3 cellular contexts compared by ENCODE assay signal in the genomic region with DNA sequence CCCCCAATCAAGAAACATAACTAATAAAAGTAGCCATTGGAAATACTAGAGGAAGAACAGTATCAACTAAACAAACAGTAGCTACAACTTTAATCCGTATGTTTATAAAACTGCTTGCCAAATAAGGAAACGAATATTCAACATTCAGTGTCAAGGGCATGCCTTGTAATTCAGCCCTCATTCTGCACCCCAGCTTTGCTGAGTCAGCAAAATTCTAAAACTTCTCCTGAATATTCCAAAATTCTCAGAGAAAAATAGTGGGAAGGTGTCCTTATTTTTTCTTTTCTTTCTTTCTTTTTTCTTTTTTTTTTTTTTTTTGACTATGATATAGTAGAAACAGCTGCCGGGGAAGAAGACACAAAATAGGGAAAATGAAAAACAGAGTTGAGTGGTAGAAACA.
TF ChIP-seq lines count a peak whose summit lies in the region.

No MANE protein-coding gene starts in this region.

TF ChIP-seq in HepG2, 621 proteins besides CTCF, POLR2A, EP300 and RAD21:
- TF ChIP-seq ZNF777 (CRISPR knock-in tag; IDR thresholded peaks at IDR 0.05) (no peak), MAFK (conservative IDR thresholded peaks at IDR 0.05 in 1 of 2, IDR thresholded peaks at IDR 0.05 in 1 of 2; ENCODE audit: low read length in 2 of 2) (peak; percentile 89 to 98), NFE2L1 (CRISPR knock-in tag; IDR thresholded peaks at IDR 0.05; ENCODE audit: borderline replicate concordance) (no peak), ASH2L (IDR thresholded peaks at IDR 0.05; ENCODE audit: insufficient read length, low read depth, low read length) (no peak), MAFF (IDR thresholded peaks at IDR 0.05; ENCODE audit: low read depth, low read length) (peak; percentile 97)

TF ChIP-seq in GM23338, 12 proteins besides CTCF, POLR2A, EP300 and RAD21 (continues in another document):
- TF ChIP-seq ZNF331 (CRISPR knock-in tag; IDR thresholded peaks at IDR 0.05; ENCODE audit: low read depth) (no peak), STAT1 (IDR thresholded peaks at IDR 0.05; ENCODE audit: unreplicated experiment) (no peak), EZH2phosphoT487 (IDR thresholded peaks at IDR 0.05; ENCODE audit: unreplicated experiment) (no peak), NANOG (IDR thresholded peaks at IDR 0.05; ENCODE audit: borderline replicate concordance) (no peak), POLR2AphosphoS5 (IDR thresholded peaks at IDR 0.05; ENCODE audit: low read depth) (no peak), CREB1 (CRISPR knock-in tag; IDR thresholded peaks at IDR 0.05; ENCODE audit: low read depth) (no peak), JUNB (IDR thresholded peaks at IDR 0.05; ENCODE audit: unreplicated experiment) (no peak), EZH2 (IDR thresholded peaks at IDR 0.05; ENCODE audit: low read depth, unreplicated experiment) (no peak), ZNF462 (CRISPR knock-in tag; IDR thresholded peaks at IDR 0.05) (no peak)
- TF ChIP-seq, protein P1, sequence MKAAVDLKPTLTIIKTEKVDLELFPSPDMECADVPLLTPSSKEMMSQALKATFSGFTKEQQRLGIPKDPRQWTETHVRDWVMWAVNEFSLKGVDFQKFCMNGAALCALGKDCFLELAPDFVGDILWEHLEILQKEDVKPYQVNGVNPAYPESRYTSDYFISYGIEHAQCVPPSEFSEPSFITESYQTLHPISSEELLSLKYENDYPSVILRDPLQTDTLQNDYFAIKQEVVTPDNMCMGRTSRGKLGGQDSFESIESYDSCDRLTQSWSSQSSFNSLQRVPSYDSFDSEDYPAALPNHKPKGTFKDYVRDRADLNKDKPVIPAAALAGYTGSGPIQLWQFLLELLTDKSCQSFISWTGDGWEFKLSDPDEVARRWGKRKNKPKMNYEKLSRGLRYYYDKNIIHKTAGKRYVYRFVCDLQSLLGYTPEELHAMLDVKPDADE (IDR thresholded peaks at IDR 0.05): no peak

TF ChIP-seq in K562, 482 proteins besides CTCF, POLR2A, EP300 and RAD21:
- TF ChIP-seq CBX5 (IDR thresholded peaks at IDR 0.05; ENCODE audit: borderline replicate concordance, low read depth) (no peak), MAFF (IDR thresholded peaks at IDR 0.05; ENCODE audit: low read length) (peak; percentile 98), MAFG (tag; conservative IDR thresholded peaks at IDR 0.05) (peak; percentile 88), MAFK (IDR thresholded peaks at IDR 0.05; ENCODE audit: low read length) (peak; percentile 99), MCM3 (IDR thresholded peaks at IDR 0.05) (no peak), STAT6 (CRISPR knock-in tag; IDR thresholded peaks at IDR 0.05) (no peak), C11orf30 (IDR thresholded peaks at IDR 0.05; ENCODE audit: low read depth) (peak; percentile 78), ZNF57 (CRISPR knock-in tag; IDR thresholded peaks at IDR 0.05) (no peak), SNRNP70 (optimal IDR thresholded peaks at IDR 0.05; ENCODE audit: low read depth, low read length) (no peak), CBFB (CRISPR knock-in tag; IDR thresholded peaks at IDR 0.05) (no peak), SPI1 (IDR thresholded peaks at IDR 0.05; ENCODE audit: borderline replicate concordance, low read depth, low read length) (no peak), MAZ (CRISPR knock-in tag; conservative IDR thresholded peaks at IDR 0.05 in 1 of 2, IDR thresholded peaks at IDR 0.05 in 1 of 2) (no peak), ZNF316 (IDR thresholded peaks at IDR 0.05) (peak; percentile 90), NEUROD1 (IDR thresholded peaks at IDR 0.05; ENCODE audit: borderline replicate concordance, low read depth, low read length, partially characterized antibody) (no peak)
TF ChIP-seq in K562: peak in this region for 5.
